ENCODE assay signal across 18 cellular contexts in genomic region chr11:936199-936598, GRCh38. TPM values are rescaled to one million over a fixed set of nuclear protein-coding genes. Genes with fewer than 3 reads are reported as not detected.
A peak's percentile ranks its signal among the peaks of the same experiment; 100 is the strongest.
DNase-seq lines count a peak whose midpoint lies in the region; ATAC-seq and TF ChIP-seq lines count a peak whose summit lies in the region.
"Had no signal": no experiment of that assay in that cellular context is flagged by ENCODE, and none has a peak within 500 bp of the region (broad histone marks: within the 10 kb centered on the region; RNA-seq: fewer than 3 reads in every experiment).

No MANE protein-coding gene starts in this region.

- BruUV-seq in MCF 10A (replicated peaks; lab: Mats Ljungman, UMichigan), result no TSS peak

- H3K27ac ChIP-seq in hepatocyte (peak overlapping the region; percentile 94), lower lobe of right lung (peak overlapping the region; percentile 71), suprapubic skin (no peak overlapping the region), coronary artery (no peak overlapping the region)

- TF ChIP-seq CTCF in hepatocyte (IDR thresholded peaks at IDR 0.05; ENCODE audit: poor library complexity), result no peak
- TF ChIP-seq CTCF in lower lobe of right lung (IDR thresholded peaks at IDR 0.05), result no peak
- no peak for TF ChIP-seq CTCF in suprapubic skin (IDR thresholded peaks at IDR 0.05)
- TF ChIP-seq CTCF in coronary artery (IDR thresholded peaks at IDR 0.05), result no peak
- no peak for TF ChIP-seq CTCF in MCF 10A (IDR thresholded peaks at IDR 0.05; ENCODE audit: unreplicated experiment)

- no peak for ATAC-seq in activated naive CD8-positive, alpha-beta T cell treated with anti-CD3 and anti-CD28 coated beads, Interleukin-2, amount 50 U/mL, for 24 hours
- peak; percentile 74 to 75 for ATAC-seq in lower lobe of right lung
- ATAC-seq in left ventricle myocardium superior, result no peak
- ATAC-seq: Panc1 had no signal

- H3K9me3 ChIP-seq in hepatocyte (ENCODE audit: low read depth), result no peaks in the 10 kb centered on the region
- H3K9me3 ChIP-seq in lower lobe of right lung, result no peaks in the 10 kb centered on the region
- H3K9me3 ChIP-seq in suprapubic skin, result no peaks in the 10 kb centered on the region
- H3K9me3 ChIP-seq: BE2C had no signal

- no peak overlapping the region for H3K27ac Mint-ChIP-seq in activated naive CD8-positive, alpha-beta T cell
- no peak overlapping the region for H3K27ac Mint-ChIP-seq in activated naive CD8-positive, alpha-beta T cell treated with anti-CD3 and anti-CD28 coated beads, Interleukin-2, amount 50 U/mL, for 24 hours
- H3K27ac Mint-ChIP-seq in MCF 10A (ENCODE audit: low read depth, unreplicated experiment), result no peak overlapping the region
- H3K27ac Mint-ChIP-seq: HFFc6 had no signal

- intact Hi-C loops in lower lobe of right lung (cut with DNase I), result no loop called here
- intact Hi-C loops in left ventricle myocardium superior (cut with micrococcal nuclease), result no loop called here
- intact Hi-C loops in MCF 10A (cut with micrococcal nuclease), result no loop called here

- CTCF ChIA-PET in MCF 10A (lab: Yijun Ruan, JAX), result interaction anchor here (0.6 kb wide), 1 partner anchor 23 kb away, joined by 3 read pairs; no protein-coding TSS in a partner anchor

- H3K4me1 ChIP-seq in hepatocyte (ENCODE audit: insufficient read depth), result peaks cover 32% of the 10 kb centered on the region
- H3K4me1 ChIP-seq in lower lobe of right lung, result peaks cover 81% of the 10 kb centered on the region
- peaks cover 52% of the 10 kb centered on the region for H3K4me1 ChIP-seq in suprapubic skin
- H3K4me1 ChIP-seq: BE2C had no signal

- peaks cover 1% of the 10 kb centered on the region for H3K36me3 Mint-ChIP-seq in activated naive CD8-positive, alpha-beta T cell
- peaks cover 1% of the 10 kb centered on the region for H3K36me3 Mint-ChIP-seq in activated naive CD8-positive, alpha-beta T cell treated with anti-CD3 and anti-CD28 coated beads, Interleukin-2, amount 50 U/mL, for 24 hours (ENCODE audit: low read depth)
- peaks cover 37% of the 10 kb centered on the region for H3K36me3 Mint-ChIP-seq in MCF 10A (ENCODE audit: insufficient read depth, unreplicated experiment)

- WGBS in hepatocyte (ENCODE audit: low lambda C conversion rate, missing lambda C conversion rate), result 83% methylated on average over 3 of the region's 3 CpGs
- WGBS in suprapubic skin, result 93% methylated on average over 3 of the region's 3 CpGs

- H3K4me3 ChIP-seq in hepatocyte (no peak overlapping the region), lower lobe of right lung (no peak overlapping the region), suprapubic skin (no peak overlapping the region), coronary artery (no peak overlapping the region)

- POLR2A ChIA-PET in MCF 10A (lab: Yijun Ruan, JAX), result interaction anchor here (1.4 kb wide), 1 partner anchor 9 kb away, joined by 6 read pairs; no protein-coding TSS in a partner anchor

- H3K4me3 Mint-ChIP-seq in activated naive CD8-positive, alpha-beta T cell, result peak overlapping the region; percentile 13
- no peak overlapping the region for H3K4me3 Mint-ChIP-seq in activated naive CD8-positive, alpha-beta T cell treated with anti-CD3 and anti-CD28 coated beads, Interleukin-2, amount 50 U/mL, for 24 hours
- H3K4me3 Mint-ChIP-seq in MCF 10A (ENCODE audit: unreplicated experiment), result no peak overlapping the region
- H3K4me3 Mint-ChIP-seq: HFFc6 had no signal

- peaks cover 51% of the 10 kb centered on the region for H4K20me1 ChIP-seq in hepatocyte (ENCODE audit: insufficient read depth, poor library complexity, severe bottlenecking)

- no peak for DNase-seq in activated naive CD8-positive, alpha-beta T cell treated with anti-CD3 and anti-CD28 coated beads, Interleukin-2, amount 50 U/mL, for 24 hours
- DNase-seq in hepatocyte (ENCODE audit: low spot score), result peak; percentile 55
- DNase-seq in lower lobe of right lung, result no peak
- DNase-seq in suprapubic skin (ENCODE audit: low spot score in 2 of 2), result no peak
- DNase-seq in coronary artery (ENCODE audit: low spot score), result no peak
- no peak for DNase-seq in left ventricle myocardium superior
- DNase-seq in MCF 10A (ENCODE audit: unreplicated experiment), result no peak
- DNase-seq: 8988T, BE2C, DMS 273 treated with DMSO at 0.1 percent for 48 hours, HFFc6, MM.1S, NCI-H1105, NCI-H187, NCI-H226, NCI-H524 treated with DMSO at 0.1 percent for 48 hours had no signal

- H2AFZ ChIP-seq in hepatocyte, result no peak overlapping the region

- no peak for TF ChIP-seq EP300 in suprapubic skin (IDR thresholded peaks at IDR 0.05)

- H3K9me3 Mint-ChIP-seq in activated naive CD8-positive, alpha-beta T cell (ENCODE audit: low read depth), result no peaks in the 10 kb centered on the region
- H3K9me3 Mint-ChIP-seq in activated naive CD8-positive, alpha-beta T cell treated with anti-CD3 and anti-CD28 coated beads, Interleukin-2, amount 50 U/mL, for 24 hours, result no peaks in the 10 kb centered on the region
- H3K9me3 Mint-ChIP-seq in MCF 10A (ENCODE audit: unreplicated experiment), result no peaks in the 10 kb centered on the region
- H3K9me3 Mint-ChIP-seq: HFFc6 had no signal

- peaks cover 98% of the 10 kb centered on the region for H3K79me2 ChIP-seq in hepatocyte

- H3K27me3 Mint-ChIP-seq in activated naive CD8-positive, alpha-beta T cell, result no peaks in the 10 kb centered on the region
- H3K27me3 Mint-ChIP-seq in activated naive CD8-positive, alpha-beta T cell treated with anti-CD3 and anti-CD28 coated beads, Interleukin-2, amount 50 U/mL, for 24 hours, result no peaks in the 10 kb centered on the region
- H3K27me3 Mint-ChIP-seq in MCF 10A (ENCODE audit: insufficient read depth, unreplicated experiment), result no peaks in the 10 kb centered on the region

- no peak for TF ChIP-seq POLR2A in suprapubic skin (IDR thresholded peaks at IDR 0.05)

- H3K27me3 ChIP-seq in hepatocyte, result no peaks in the 10 kb centered on the region
- H3K27me3 ChIP-seq in lower lobe of right lung (ENCODE audit: low read depth), result no peaks in the 10 kb centered on the region
- H3K27me3 ChIP-seq in suprapubic skin, result no peaks in the 10 kb centered on the region
- H3K27me3 ChIP-seq: BE2C had no signal

- H3K36me3 ChIP-seq in hepatocyte (replicated peaks; ENCODE audit: insufficient read depth, low read depth) (no peaks in the 10 kb centered on the region), lower lobe of right lung (peaks cover 3% of the 10 kb centered on the region), suprapubic skin (no peaks in the 10 kb centered on the region)
- H3K36me3 ChIP-seq: BE2C had no signal

- no peak overlapping the region for H3K4me2 ChIP-seq in hepatocyte

- H3K4me1 Mint-ChIP-seq in activated naive CD8-positive, alpha-beta T cell (ENCODE audit: low read depth), result peaks cover 76% of the 10 kb centered on the region
- peaks cover 64% of the 10 kb centered on the region for H3K4me1 Mint-ChIP-seq in activated naive CD8-positive, alpha-beta T cell treated with anti-CD3 and anti-CD28 coated beads, Interleukin-2, amount 50 U/mL, for 24 hours
- peaks cover 8% of the 10 kb centered on the region for H3K4me1 Mint-ChIP-seq in MCF 10A (ENCODE audit: insufficient read depth, unreplicated experiment)

- no peaks in the 10 kb centered on the region for H3K9me2 ChIP-seq in hepatocyte (replicated peaks; ENCODE audit: insufficient read depth)

RNA-seq across cellular contexts. Expression of gene AP2A2, which starts 10.5 kb away (rescaled TPM):
- total RNA-seq in hepatocyte (57.8 and 68.0 TPM in 2 replicates), lower lobe of right lung (130 TPM), suprapubic skin (100 to 1,000 TPM in 2 of 4 donors, 10 to 100 TPM in 2; 45.4 to 107 (median 76.8) TPM), left ventricle myocardium superior (42.6 TPM), MCF 10A (2022) (70.5 and 70.6 TPM in 2 replicates)
- 49.7 and 56.2 TPM in 2 replicates for polyA plus RNA-seq in hepatocyte

RNA-seq across cellular contexts. Expression of gene CHID1, which starts 25.6 kb away (rescaled TPM):
- total RNA-seq in hepatocyte, result 61.5 and 92.4 TPM in 2 replicates
- 152 and 155 TPM in 2 replicates for polyA plus RNA-seq in hepatocyte
- total RNA-seq in lower lobe of right lung, result 65.0 TPM
- 100 to 1,000 TPM in 1 of 4 donors, 10 to 100 TPM in 3; 46.5 to 111 (median 66.2) TPM for total RNA-seq in suprapubic skin
- total RNA-seq in left ventricle myocardium superior, result 53.0 TPM
- 82.1 and 94.8 TPM in 2 replicates for total RNA-seq in MCF 10A (2022)

Comparison
In these comparisons a context has a peak if more than half of its experiments do, and no peak if none do; other contexts are left out.
1. ATAC-seq: peak in lower lobe of right lung (2 of 2); none in activated naive CD8-positive, alpha-beta T cell treated with anti-CD3 and anti-CD28 coated beads, Interleukin-2, amount 50 U/mL, for 24 hours (single experiment) and left ventricle myocardium superior (single experiment).
2. H3K27ac ChIP-seq: peak in hepatocyte (single experiment) and lower lobe of right lung (single experiment); none in suprapubic skin (single experiment) and coronary artery (0 of 2).